ENCODE assay signal across 12 cellular contexts in genomic region chr1:46199233-46199749, GRCh38. TPM values are rescaled to one million over a fixed set of nuclear protein-coding genes. Genes with fewer than 3 reads are reported as not detected.
DNase-seq lines count a peak whose midpoint lies in the region; ATAC-seq, FAIRE-seq and TF ChIP-seq lines count a peak whose summit lies in the region.
"Had no signal": no experiment of that assay in that cellular context is flagged by ENCODE, and none has a peak within 500 bp of the region (broad histone marks: within the 10 kb centered on the region; RNA-seq: fewer than 3 reads in every experiment).

No MANE protein-coding gene starts in this region.

- H4K20me1 ChIP-seq in K562 (replicated peaks; ENCODE audit: control insufficient read depth, insufficient read depth, low read length): no peaks in the 10 kb centered on the region

- H3K27me3 Mint-ChIP-seq in CD4-positive, alpha-beta T cell: no peaks in the 10 kb centered on the region
- peaks cover 0 to 6% (median 0%) of the 10 kb centered on the region in 5 donors for H3K27me3 Mint-ChIP-seq in naive thymus-derived CD4-positive, alpha-beta T cell

- H3K4me1 Mint-ChIP-seq in CD4-positive, alpha-beta T cell (ENCODE audit: low read depth): peaks cover 44% of the 10 kb centered on the region
- peaks cover 27 to 54% (median 39%) of the 10 kb centered on the region in 7 donors for H3K4me1 Mint-ChIP-seq in naive thymus-derived CD4-positive, alpha-beta T cell

- no peak for TF ChIP-seq CTCF in CD4-positive, alpha-beta T cell (IDR thresholded peaks at IDR 0.05)
- TF ChIP-seq CTCF in K562 (IDR thresholded peaks at IDR 0.05 in 2 of 3, conservative IDR thresholded peaks at IDR 0.05 in 1 of 3; ENCODE audit: insufficient read depth in 2 of 3, low read depth in 1 of 3, low read length in 3 of 3): no peak

- no peaks in the 10 kb centered on the region for H3K9me3 ChIP-seq in CD4-positive, alpha-beta T cell (ENCODE audit: control insufficient read depth, low read length)
- no peaks in the 10 kb centered on the region for H3K9me3 ChIP-seq in K562 (replicated peaks; ENCODE audit: control insufficient read depth, insufficient read depth, low read depth, low read length)
- no peaks in the 10 kb centered on the region for H3K9me3 ChIP-seq in naive thymus-derived CD4-positive, alpha-beta T cell (ENCODE audit: control insufficient read depth in 2 of 3, low read length in 3 of 3)

- no peaks in the 10 kb centered on the region for H3K9me3 Mint-ChIP-seq in CD4-positive, alpha-beta T cell
- H3K9me3 Mint-ChIP-seq in naive thymus-derived CD4-positive, alpha-beta T cell: no peaks in the 10 kb centered on the region

- H3K36me3 Mint-ChIP-seq in CD4-positive, alpha-beta T cell (ENCODE audit: low read depth): peaks cover 22% of the 10 kb centered on the region
- H3K36me3 Mint-ChIP-seq in naive thymus-derived CD4-positive, alpha-beta T cell: peaks cover 0 to 13% (median 6%) of the 10 kb centered on the region in 5 donors

- peaks cover 26% of the 10 kb centered on the region; the same call in 1 of the 3 replicates for H3K36me3 ChIP-seq in K562 (ENCODE audit: control insufficient read depth, insufficient read depth, low read length)
- H3K36me3 ChIP-seq in naive thymus-derived CD4-positive, alpha-beta T cell (ENCODE audit: control insufficient read depth in 2 of 3, insufficient read depth in 3 of 3, low read length in 3 of 3): peaks cover 0 to 26% (median 4%) of the 10 kb centered on the region in 3 experiments

- peak overlapping the region; percentile 90 to 100; a peak in 3 of 4 replicates for H3K9ac ChIP-seq in K562 (ENCODE audit: insufficient read depth in 1 of 2, low read depth in 2 of 2, low read length in 2 of 2)

- TF ChIP-seq POLR2A in K562 (conservative IDR thresholded peaks at IDR 0.05): no peak

- 37% methylated on average over 3 of the region's 3 CpGs for WGBS in K562 (ENCODE audit: insufficient coverage, low coverage, missing lambda C conversion rate)

- BruUV-seq in K562 (replicated peaks; lab: Mats Ljungman, UMichigan): no TSS peak

- H3K4me1 ChIP-seq in K562 (replicated peaks in 1 of 2; ENCODE audit: control insufficient read depth in 2 of 2, insufficient read depth in 2 of 2, low read length in 2 of 2): peaks cover 27 to 36% of the 10 kb centered on the region in 2 experiments
- peaks cover 16 to 22% of the 10 kb centered on the region in 2 donors for H3K4me1 ChIP-seq in naive thymus-derived CD4-positive, alpha-beta T cell (ENCODE audit: control insufficient read depth in 2 of 2, insufficient read depth in 2 of 2, low read length in 2 of 2)

- TF ChIP-seq EP300 in K562 (IDR thresholded peaks at IDR 0.05; ENCODE audit: low read length): no peak

- no peaks in the 10 kb centered on the region for H3K27me3 ChIP-seq in CD4-positive, alpha-beta T cell (ENCODE audit: control insufficient read depth, insufficient read depth, low read length)
- no peaks in the 10 kb centered on the region for H3K27me3 ChIP-seq in K562 (ENCODE audit: control insufficient read depth in 2 of 2, insufficient read depth in 2 of 2, low read length in 2 of 2)
- no peaks in the 10 kb centered on the region for H3K27me3 ChIP-seq in naive thymus-derived CD4-positive, alpha-beta T cell (ENCODE audit: control insufficient read depth in 2 of 2, insufficient read depth in 2 of 2, low read length in 2 of 2)

- DNase-seq in CD4-positive, alpha-beta T cell: no peak
- DNase-seq in Jurkat, Clone E6-1 (ENCODE audit: low read depth, low spot score): no peak
- DNase-seq in K562 (ENCODE audit: extremely low read depth in 1 of 4, low spot score in 3 of 4) (peak in 2 of 4 experiments; percentile 17 to 34), NCI-H526 (lab: John Stamatoyannopoulos, UW) (no peak), NCI-H748 (lab: John Stamatoyannopoulos, UW; ENCODE audit: unreplicated experiment) (no peak), frontal cortex (ENCODE audit: low spot score in 2 of 2) (no peak), NCI-H510A (lab: John Stamatoyannopoulos, UW) (no peak)
- no peak for DNase-seq in naive thymus-derived CD4-positive, alpha-beta T cell
- DNase-seq: activated CD4-positive, alpha-beta T cell treated with anti-CD3 and anti-CD28 coated beads for 48 hours; NCI-H1694 had no signal

- H3K4me2 ChIP-seq in K562 (ENCODE audit: insufficient read depth, low read length): peak overlapping the region; percentile 100

- no peak for FAIRE-seq in K562 (lab: Jason Lieb, UNC)
- no peak for FAIRE-seq in frontal cortex (lab: Jason Lieb, UNC)
- FAIRE-seq: endometrium had no signal

- peak overlapping the region; percentile 71 for H3K27ac Mint-ChIP-seq in CD4-positive, alpha-beta T cell
- H3K27ac Mint-ChIP-seq in naive thymus-derived CD4-positive, alpha-beta T cell: peak overlapping the region in 8 of 9 donors; percentile 6 to 83 (median 50)

- H3K79me2 ChIP-seq in K562 (ENCODE audit: control insufficient read depth, insufficient read depth, low read length): peaks cover 15% of the 10 kb centered on the region

- POLR2A ChIA-PET in CD4-positive, alpha-beta T cell (lab: Charles Lee): interaction anchor here (0.6 to 1.9 kb wide), 2 partner anchors 33 to 290 kb away, joined by 3 to 10 read pairs; no protein-coding TSS in a partner anchor
- POLR2A ChIA-PET in K562 (lab: Yijun Ruan, JAX): interaction anchor here (0.6 to 2.3 kb wide), 13 partner anchors 9 to 699 kb away, joined by 3 to 7 read pairs (median 4); partner anchors contain the start of genes CCDC163, MMACHC and PRDX1
- POLR2A ChIA-PET in naive thymus-derived CD4-positive, alpha-beta T cell (lab: Charles Lee): interaction anchor here (2.1 kb wide), 1 partner anchor 45 kb away, joined by 5 read pairs; no protein-coding TSS in a partner anchor

- no peaks in the 10 kb centered on the region for H3K9me1 ChIP-seq in K562 (ENCODE audit: control insufficient read depth, insufficient read depth, low read length)

- in situ Hi-C loops in K562 (cut with MboI): loop anchor here (25.0 kb wide), 1 partner anchor 562 kb away; no protein-coding TSS in a partner anchor

- no peak for ATAC-seq in CD4-positive, alpha-beta T cell (ENCODE audit: poor library complexity)
- ATAC-seq in K562: peak; percentile 4
- ATAC-seq in naive thymus-derived CD4-positive, alpha-beta T cell: no peak

- H3K27ac ChIP-seq in CD4-positive, alpha-beta T cell (ENCODE audit: low read depth, low read length): no peak overlapping the region
- peak overlapping the region; percentile 55; the same call in 2 of the 3 replicates for H3K27ac ChIP-seq in K562 (ENCODE audit: extremely low read depth, low read depth, low read length)
- no peak overlapping the region for H3K27ac ChIP-seq in naive thymus-derived CD4-positive, alpha-beta T cell (ENCODE audit: low read depth, low read length)

- CTCF ChIA-PET in CD4-positive, alpha-beta T cell (lab: Charles Lee): interaction anchor here (1.1 to 2.3 kb wide), 2 partner anchors 24 to 148 kb away, joined by 3 to 12 read pairs; no protein-coding TSS in a partner anchor
- CTCF ChIA-PET in K562 (lab: Yijun Ruan, JAX; ENCODE audit: low intra/inter-chr PET ratio): no interaction called here
- CTCF ChIA-PET in naive thymus-derived CD4-positive, alpha-beta T cell (lab: Charles Lee): no interaction called here

- H2AFZ ChIP-seq in K562 (ENCODE audit: low read depth, low read length): peak overlapping the region; percentile 98

- TF ChIP-seq RAD21 in K562 (CRISPR knock-in tag; conservative IDR thresholded peaks at IDR 0.05 in 1 of 2, IDR thresholded peaks at IDR 0.05 in 1 of 2): no peak

- intact Hi-C loops in CD4-positive, alpha-beta T cell (cut with DNase I, micrococcal nuclease): loop anchor here in 1 of 2 experiments (2.0 to 10.0 kb wide), 4 partner anchors 66 to 1844 kb away; partner anchors contain the start of genes ERI3, LRRC41, PIK3R3 and UQCRH
- intact Hi-C loops in K562 (cut with micrococcal nuclease): loop anchor here (2.0 kb wide), 2 partner anchors 18 to 24 kb away; no protein-coding TSS in a partner anchor
- intact Hi-C loops in naive thymus-derived CD4-positive, alpha-beta T cell (cut with micrococcal nuclease): loop anchor here in 1 of 2 donors (2.0 kb wide), 1 partner anchor 24 kb away; no protein-coding TSS in a partner anchor

- H3K4me3 Mint-ChIP-seq in CD4-positive, alpha-beta T cell: peak overlapping the region; percentile 87
- H3K4me3 Mint-ChIP-seq in naive thymus-derived CD4-positive, alpha-beta T cell: peak overlapping the region; percentile 78 to 88 (median 84)

- H3K4me3 ChIP-seq in Jurkat, Clone E6-1 (ENCODE audit: low read length): peak overlapping the region; percentile 94
- peak overlapping the region; percentile 83 for H3K4me3 ChIP-seq in K562
- H3K4me3 ChIP-seq in naive thymus-derived CD4-positive, alpha-beta T cell (ENCODE audit: low read length): no peak overlapping the region

RNA-seq across cellular contexts. Expression of gene POMGNT1, which starts 1.1 kb away (rescaled TPM):
- 10 to 100 TPM; 21.1 to 29.0 TPM for total RNA-seq in CD4-positive, alpha-beta T cell
- polyA plus RNA-seq in Jurkat, Clone E6-1 (2012; ENCODE audit: insufficient read depth, insufficient read length): 89.5 TPM
- total RNA-seq in K562 (2011; cell fraction: chromatin; rRNA removed; ENCODE audit: low replicate concordance): 86.0 and 173 TPM in 2 replicates
- total RNA-seq in K562 (2011; cell fraction: nucleolus; rRNA removed): 132 and 135 TPM in 2 replicates
- total RNA-seq in K562 (2011; cell fraction: nucleoplasm; rRNA removed): 113 and 115 TPM in 2 replicates
- total RNA-seq in K562 (2014; rRNA removed) (36.4 and 44.0 TPM in 2 replicates), K562 (2014; rRNA removed; fragmentation: Illumina TruSeq; extraction: Trizol) (30.3 and 33.8 TPM in 2 replicates), K562 (2015; rRNA removed; fragmentation: Illumina TruSeq; extraction: Trizol) (43.4 and 48.4 TPM in 2 replicates), K562 (2021) (57.9 and 58.9 TPM in 2 replicates), frontal cortex (40.4 TPM)
- polyA plus RNA-seq in K562 (2011; rRNA removed) (42.7 and 50.7 TPM in 2 replicates), K562 (2014; fragmentation: Illumina TruSeq; extraction: Trizol) (45.6 and 47.8 TPM in 2 replicates), K562 (2014; fragmentation: Nextera tagmentation; extraction: Ambion mirVana) (10 to 100 TPM; 14.1 to 27.9 TPM), K562 (2014; rRNA removed) (37.8 and 43.5 TPM in 2 replicates)
- 44.5 and 48.5 TPM in 2 replicates for polyA plus RNA-seq in K562 (2011; cell fraction: cytosol; rRNA removed)
- polyA plus RNA-seq in K562 (2011; cell fraction: nucleus; rRNA removed): 131 and 161 TPM in 2 replicates
- polyA plus RNA-seq in K562 (2012): 41.3 and 59.8 TPM in 2 replicates
- polyA minus RNA-seq in K562 (2011; rRNA and poly(A)+ RNA removed): 24.4 and 30.9 TPM in 2 replicates
- polyA minus RNA-seq in K562 (2011; cell fraction: cytosol; rRNA and poly(A)+ RNA removed): 21.5 and 24.7 TPM in 2 replicates
- 25.7 and 38.8 TPM in 2 replicates for polyA minus RNA-seq in K562 (2011; cell fraction: nucleus; rRNA and poly(A)+ RNA removed)
- 10 to 100 TPM; 35.7 to 58.6 (median 41.9) TPM for total RNA-seq in naive thymus-derived CD4-positive, alpha-beta T cell
- 10 to 100 TPM; 34.6 to 35.5 TPM for polyA plus RNA-seq in naive thymus-derived CD4-positive, alpha-beta T cell

RNA-seq across cellular contexts. Expression of gene LURAP1, which starts 3.8 kb away (rescaled TPM):
- total RNA-seq in CD4-positive, alpha-beta T cell: under 1 TPM in 1 of 2 experiments, not detected in 1; 0.14 TPM
- not detected for polyA plus RNA-seq in Jurkat, Clone E6-1 (2012; ENCODE audit: insufficient read depth, insufficient read length)
- total RNA-seq in K562 (2011; cell fraction: chromatin; rRNA removed; ENCODE audit: low replicate concordance): 1.6 and 3.1 TPM in 2 replicates
- total RNA-seq in K562 (2011; cell fraction: nucleolus; rRNA removed): 2.5 and 3.2 TPM in 2 replicates
- total RNA-seq in K562 (2011; cell fraction: nucleoplasm; rRNA removed): 2.6 and 3.4 TPM in 2 replicates
- total RNA-seq in K562 (2014; rRNA removed) (0.86 and 1.00 TPM in 2 replicates), K562 (2014; rRNA removed; fragmentation: Illumina TruSeq; extraction: Trizol) (0.40 and 0.54 TPM in 2 replicates), K562 (2015; rRNA removed; fragmentation: Illumina TruSeq; extraction: Trizol) (0.18 and 0.34 TPM in 2 replicates), K562 (2021) (0.60 and 0.72 TPM in 2 replicates), frontal cortex (2.4 TPM)
- polyA plus RNA-seq in K562 (2011; rRNA removed) (0.76 and 1.1 TPM in 2 replicates), K562 (2014; fragmentation: Illumina TruSeq; extraction: Trizol) (0.45 and 0.54 TPM in 2 replicates), K562 (2014; fragmentation: Nextera tagmentation; extraction: Ambion mirVana) (under 1 TPM in 1 of 2 experiments, not detected in 1; 0.07 TPM), K562 (2014; rRNA removed) (0.50 and 1.2 TPM in 2 replicates)
- 0.49 and 1.4 TPM in 2 replicates for polyA plus RNA-seq in K562 (2011; cell fraction: cytosol; rRNA removed)
- polyA plus RNA-seq in K562 (2011; cell fraction: nucleus; rRNA removed): 0.97 and 1.6 TPM in 2 replicates
- 0.35 TPM in 2 replicates for polyA plus RNA-seq in K562 (2012)
- 0.54 and 0.81 TPM in 2 replicates for polyA minus RNA-seq in K562 (2011; rRNA and poly(A)+ RNA removed)
- polyA minus RNA-seq in K562 (2011; cell fraction: cytosol; rRNA and poly(A)+ RNA removed): 0.86 TPM in 1 of 2 replicates, not detected in the other
- polyA minus RNA-seq in K562 (2011; cell fraction: nucleus; rRNA and poly(A)+ RNA removed): 0.33 and 0.67 TPM in 2 replicates
- total RNA-seq in naive thymus-derived CD4-positive, alpha-beta T cell: 1 to 10 TPM in 2 of 5 experiments, under 1 TPM in 3; 0.12 to 1.3 (median 0.20) TPM
- polyA plus RNA-seq in naive thymus-derived CD4-positive, alpha-beta T cell: not detected

RNA-seq across cellular contexts. Expression of gene P3R3URF, which starts 23.0 kb away (rescaled TPM):
- not detected for total RNA-seq in CD4-positive, alpha-beta T cell
- polyA plus RNA-seq in Jurkat, Clone E6-1 (2012; ENCODE audit: insufficient read depth, insufficient read length): not detected
- total RNA-seq in K562 (2011; cell fraction: chromatin; rRNA removed; ENCODE audit: low replicate concordance): not detected in 2 replicates
- not detected in 2 replicates for total RNA-seq in K562 (2011; cell fraction: nucleolus; rRNA removed)
- total RNA-seq in K562 (2011; cell fraction: nucleoplasm; rRNA removed): not detected in 2 replicates
- total RNA-seq in K562 (2014; rRNA removed): not detected in 2 replicates
- not detected in 2 replicates for total RNA-seq in K562 (2014; rRNA removed; fragmentation: Illumina TruSeq; extraction: Trizol)
- total RNA-seq in K562 (2015; rRNA removed; fragmentation: Illumina TruSeq; extraction: Trizol): not detected in 2 replicates
- total RNA-seq in K562 (2021): not detected in 2 replicates
- polyA plus RNA-seq in K562 (2011; rRNA removed): not detected in 2 replicates
- not detected in 2 replicates for polyA plus RNA-seq in K562 (2011; cell fraction: cytosol; rRNA removed)
- not detected in 2 replicates for polyA plus RNA-seq in K562 (2011; cell fraction: nucleus; rRNA removed)
- not detected in 2 replicates for polyA plus RNA-seq in K562 (2012)
- not detected in 2 replicates for polyA plus RNA-seq in K562 (2014; fragmentation: Illumina TruSeq; extraction: Trizol)
- polyA plus RNA-seq in K562 (2014; fragmentation: Nextera tagmentation; extraction: Ambion mirVana): not detected
- polyA plus RNA-seq in K562 (2014; rRNA removed): not detected in 2 replicates
- not detected in 2 replicates for polyA minus RNA-seq in K562 (2011; rRNA and poly(A)+ RNA removed)
- not detected in 2 replicates for polyA minus RNA-seq in K562 (2011; cell fraction: cytosol; rRNA and poly(A)+ RNA removed)
- polyA minus RNA-seq in K562 (2011; cell fraction: nucleus; rRNA and poly(A)+ RNA removed): not detected in 2 replicates
- not detected for total RNA-seq in naive thymus-derived CD4-positive, alpha-beta T cell
- not detected for polyA plus RNA-seq in naive thymus-derived CD4-positive, alpha-beta T cell
- not detected for total RNA-seq in frontal cortex
- total RNA-seq: mucosa of gallbladder had no signal

RNA-seq across cellular contexts. Expression of gene TSPAN1, which starts 24.4 kb away (rescaled TPM):
- total RNA-seq in CD4-positive, alpha-beta T cell: not detected
- not detected for polyA plus RNA-seq in Jurkat, Clone E6-1 (2012; ENCODE audit: insufficient read depth, insufficient read length)
- total RNA-seq in K562 (2011; cell fraction: chromatin; rRNA removed; ENCODE audit: low replicate concordance): not detected in 2 replicates
- total RNA-seq in K562 (2011; cell fraction: nucleolus; rRNA removed): 0.53 TPM in 1 of 2 replicates, not detected in the other
- not detected in 2 replicates for total RNA-seq in K562 (2011; cell fraction: nucleoplasm; rRNA removed)
- not detected in 2 replicates for total RNA-seq in K562 (2014; rRNA removed)
- total RNA-seq in K562 (2014; rRNA removed; fragmentation: Illumina TruSeq; extraction: Trizol): not detected in 2 replicates
- total RNA-seq in K562 (2015; rRNA removed; fragmentation: Illumina TruSeq; extraction: Trizol): not detected in 2 replicates
- total RNA-seq in K562 (2021): 0.38 and 0.58 TPM in 2 replicates
- not detected in 2 replicates for polyA plus RNA-seq in K562 (2011; rRNA removed)
- not detected in 2 replicates for polyA plus RNA-seq in K562 (2011; cell fraction: cytosol; rRNA removed)
- polyA plus RNA-seq in K562 (2011; cell fraction: nucleus; rRNA removed): 0.20 TPM in 1 of 2 replicates, not detected in the other
- polyA plus RNA-seq in K562 (2012): 0.07 and 0.22 TPM in 2 replicates
- not detected in 2 replicates for polyA plus RNA-seq in K562 (2014; fragmentation: Illumina TruSeq; extraction: Trizol)
- polyA plus RNA-seq in K562 (2014; fragmentation: Nextera tagmentation; extraction: Ambion mirVana): not detected
- polyA plus RNA-seq in K562 (2014; rRNA removed): not detected in 2 replicates
- polyA minus RNA-seq in K562 (2011; rRNA and poly(A)+ RNA removed): not detected in 2 replicates
- not detected in 2 replicates for polyA minus RNA-seq in K562 (2011; cell fraction: cytosol; rRNA and poly(A)+ RNA removed)
- polyA minus RNA-seq in K562 (2011; cell fraction: nucleus; rRNA and poly(A)+ RNA removed): not detected in 2 replicates
- not detected for total RNA-seq in naive thymus-derived CD4-positive, alpha-beta T cell
- not detected for polyA plus RNA-seq in naive thymus-derived CD4-positive, alpha-beta T cell
- total RNA-seq in frontal cortex: 0.82 TPM

RNA-seq across cellular contexts. Expression of gene RAD54L, which starts 48.3 kb away (rescaled TPM):
- total RNA-seq in CD4-positive, alpha-beta T cell: 1 to 10 TPM in 1 of 2 experiments, under 1 TPM in 1; 0.33 to 1.0 TPM
- polyA plus RNA-seq in Jurkat, Clone E6-1 (2012; ENCODE audit: insufficient read depth, insufficient read length): 101 TPM
- total RNA-seq in K562 (2011; cell fraction: chromatin; rRNA removed; ENCODE audit: low replicate concordance): 121 and 199 TPM in 2 replicates
- total RNA-seq in K562 (2011; cell fraction: nucleolus; rRNA removed): 90.1 and 94.5 TPM in 2 replicates
- 71.5 and 90.3 TPM in 2 replicates for total RNA-seq in K562 (2011; cell fraction: nucleoplasm; rRNA removed)
- total RNA-seq in K562 (2014; rRNA removed): 33.1 and 37.5 TPM in 2 replicates
- total RNA-seq in K562 (2014; rRNA removed; fragmentation: Illumina TruSeq; extraction: Trizol): 19.9 and 25.3 TPM in 2 replicates
- 30.9 and 31.2 TPM in 2 replicates for total RNA-seq in K562 (2015; rRNA removed; fragmentation: Illumina TruSeq; extraction: Trizol)
- total RNA-seq in K562 (2021): 67.0 and 72.7 TPM in 2 replicates
- polyA plus RNA-seq in K562 (2011; rRNA removed): 17.9 and 38.9 TPM in 2 replicates
- 25.3 and 30.2 TPM in 2 replicates for polyA plus RNA-seq in K562 (2011; cell fraction: cytosol; rRNA removed)
- polyA plus RNA-seq in K562 (2011; cell fraction: nucleus; rRNA removed): 141 and 147 TPM in 2 replicates
- 41.9 and 42.0 TPM in 2 replicates for polyA plus RNA-seq in K562 (2012)
- polyA plus RNA-seq in K562 (2014; fragmentation: Illumina TruSeq; extraction: Trizol): 77.7 and 80.1 TPM in 2 replicates
- 10 to 100 TPM; 37.1 to 92.3 TPM for polyA plus RNA-seq in K562 (2014; fragmentation: Nextera tagmentation; extraction: Ambion mirVana)
- 38.2 and 43.9 TPM in 2 replicates for polyA plus RNA-seq in K562 (2014; rRNA removed)
- polyA minus RNA-seq in K562 (2011; rRNA and poly(A)+ RNA removed): 23.8 and 25.3 TPM in 2 replicates
- polyA minus RNA-seq in K562 (2011; cell fraction: cytosol; rRNA and poly(A)+ RNA removed): 21.7 and 27.2 TPM in 2 replicates
- polyA minus RNA-seq in K562 (2011; cell fraction: nucleus; rRNA and poly(A)+ RNA removed): 27.9 and 34.2 TPM in 2 replicates
- 10 to 100 TPM in 1 of 5 experiments, 1 to 10 TPM in 3, under 1 TPM in 1; 0.94 to 31.9 (median 2.1) TPM for total RNA-seq in naive thymus-derived CD4-positive, alpha-beta T cell
- 1 to 10 TPM in 1 of 2 donors, not detected in 1; 1.2 TPM for polyA plus RNA-seq in naive thymus-derived CD4-positive, alpha-beta T cell
- 0.82 TPM for total RNA-seq in frontal cortex
